In the genomic region with DNA sequence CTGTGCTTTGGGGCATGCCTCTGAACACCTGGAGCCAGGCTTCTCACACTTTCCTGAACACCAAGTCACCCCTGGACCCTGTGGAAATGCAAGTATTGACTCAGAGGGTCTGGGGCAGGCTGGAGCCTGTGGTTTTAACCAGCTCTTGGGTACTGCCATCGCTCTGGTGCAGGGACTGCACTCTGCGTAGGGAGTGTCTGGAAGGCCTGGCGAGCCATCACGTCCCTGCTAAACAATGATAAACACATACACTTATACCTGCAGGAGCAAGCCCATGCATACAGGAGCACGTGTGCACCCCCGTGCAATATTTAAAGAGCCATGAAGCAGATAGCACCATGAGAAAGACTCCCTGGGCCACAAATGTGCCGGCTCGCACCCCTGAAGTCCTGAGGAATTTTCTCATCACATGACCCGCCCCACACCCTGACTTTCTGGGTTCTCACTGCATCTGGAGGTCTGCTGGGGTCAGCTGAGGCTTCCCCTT, we compare ENCODE assay signal across 26 cellular contexts.
DNase-seq lines count a peak whose midpoint lies in the region; ATAC-seq and TF ChIP-seq lines count a peak whose summit lies in the region.
"Had no signal": no experiment of that assay in that cellular context is flagged by ENCODE, and none has a peak within 500 bp of the region (broad histone marks: within the 10 kb centered on the region; RNA-seq: fewer than 3 reads in every experiment).

No MANE protein-coding gene starts in this region.

- H3K4me1 Mint-ChIP-seq in activated CD4-positive, alpha-beta T cell treated with anti-CD3 and anti-CD28 coated beads, Interleukin-2, amount 10 ng/mL, durations not matched to agents 7 days and 5 days: no peaks in the 10 kb centered on the region

- H3K4me3 ChIP-seq in gastroesophageal sphincter: no peak overlapping the region
- no peak overlapping the region for H3K4me3 ChIP-seq in spleen
- H3K4me3 ChIP-seq in mucosa of descending colon: no peak overlapping the region
- H3K4me3 ChIP-seq: adrenal gland, upper lobe of left lung had no signal

- POLR2A ChIA-PET in activated CD4-positive, alpha-beta T cell treated with anti-CD3 and anti-CD28 coated beads, Interleukin-2, amount 10 ng/mL, durations not matched to agents 7 days and 5 days (lab: Charles Lee): no interaction called here

- WGBS in gastroesophageal sphincter (ENCODE audit: low coverage in 1 of 2), 2 donors: 40 to 59% methylated on average over 1 to 4 of the region's 9 CpGs
- 81 to 92% (median 91%) methylated on average over 9 of the region's 9 CpGs for WGBS in spleen, 5 donors

- no peaks in the 10 kb centered on the region for H3K27me3 ChIP-seq in gastroesophageal sphincter
- no peaks in the 10 kb centered on the region for H3K27me3 ChIP-seq in spleen (replicated peaks in 1 of 7)
- H3K27me3 ChIP-seq: adrenal gland, upper lobe of left lung had no signal

- no peak for ATAC-seq in gastroesophageal sphincter
- no peak for ATAC-seq in mucosa of descending colon
- ATAC-seq: CD8-positive, alpha-beta T cell; effector memory CD8-positive, alpha-beta T cell had no signal

- TF ChIP-seq CTCF in gastroesophageal sphincter (IDR thresholded peaks at IDR 0.05) (no peak), spleen (IDR thresholded peaks at IDR 0.05 in 8 of 11, conservative IDR thresholded peaks at IDR 0.05 in 3 of 11) (no peak), mucosa of descending colon (IDR thresholded peaks at IDR 0.05) (no peak)

- H3K27me3 Mint-ChIP-seq in activated CD4-positive, alpha-beta T cell treated with anti-CD3 and anti-CD28 coated beads, Interleukin-2, amount 10 ng/mL, durations not matched to agents 7 days and 5 days: no peaks in the 10 kb centered on the region
- H3K27me3 Mint-ChIP-seq: activated CD4-positive, alpha-beta memory T cell treated with anti-CD3 and anti-CD28 coated beads for 36 hours; effector memory CD8-positive, alpha-beta T cell had no signal

- no peak for DNase-seq in activated CD4-positive, alpha-beta T cell treated with anti-CD3 and anti-CD28 coated beads, Interleukin-2, amount 10 ng/mL, durations not matched to agents 7 days and 5 days
- DNase-seq in activated CD4-positive, alpha-beta T cell treated with anti-CD3 and anti-CD28 coated beads for 4 hours: no peak
- DNase-seq in mesenteric fat pad (ENCODE audit: low spot score) (peak; percentile 45), spleen (peak; percentile 27), kidney glomerular epithelial cell (lab: John Stamatoyannopoulos, UW) (no peak), activated gamma-delta T cell (lab: John Stamatoyannopoulos, UW) (no peak), mucosa of descending colon (no peak)
- DNase-seq: activated CD4-positive, CD25-positive, alpha-beta regulatory T cell; activated gamma-delta T cell treated with Interleukin-2 at 50 U/mL for 16 hours; DMS53; effector memory CD8-positive, alpha-beta T cell; GDM1; HFFc6; IMR-90; NCI-H1105; NCI-H2029; NCI-H2227 treated with DMSO at 0.1 percent for 48 hours; stimulated activated CD4-positive, alpha-beta T cell treated with anti-CD3 and anti-CD28 coated beads, Interleukin-15, amount 100 ng/mL, for 24 hours; T-helper 9 cell had no signal

- TF ChIP-seq EP300 in gastroesophageal sphincter (IDR thresholded peaks at IDR 0.05): no peak

- H3K9me3 Mint-ChIP-seq in activated CD4-positive, alpha-beta T cell treated with anti-CD3 and anti-CD28 coated beads, Interleukin-2, amount 10 ng/mL, durations not matched to agents 7 days and 5 days: no peaks in the 10 kb centered on the region
- H3K9me3 Mint-ChIP-seq: activated CD4-positive, alpha-beta memory T cell treated with anti-CD3 and anti-CD28 coated beads for 36 hours; CD8-positive, alpha-beta T cell; effector memory CD8-positive, alpha-beta T cell had no signal

- peak overlapping the region; percentile 25 for H3K27ac Mint-ChIP-seq in activated CD4-positive, alpha-beta T cell treated with anti-CD3 and anti-CD28 coated beads, Interleukin-2, amount 10 ng/mL, durations not matched to agents 7 days and 5 days
- H3K27ac Mint-ChIP-seq: activated CD4-positive, alpha-beta memory T cell treated with anti-CD3 and anti-CD28 coated beads for 36 hours; CD8-positive, alpha-beta T cell; effector memory CD8-positive, alpha-beta T cell; HFFc6 had no signal

- H3K36me3 ChIP-seq in gastroesophageal sphincter (no peaks in the 10 kb centered on the region), spleen (no peaks in the 10 kb centered on the region), mucosa of descending colon (ENCODE audit: low read depth) (no peaks in the 10 kb centered on the region)
- H3K36me3 ChIP-seq: adrenal gland, upper lobe of left lung had no signal

- intact Hi-C loops in spleen (cut with DNase I; ENCODE audit: low total_unique reads): no loop called here
- intact Hi-C loops in mucosa of descending colon (cut with DNase I, micrococcal nuclease): no loop called here

- H3K36me3 Mint-ChIP-seq in activated CD4-positive, alpha-beta T cell treated with anti-CD3 and anti-CD28 coated beads, Interleukin-2, amount 10 ng/mL, durations not matched to agents 7 days and 5 days (ENCODE audit: low read depth): no peaks in the 10 kb centered on the region
- H3K36me3 Mint-ChIP-seq: activated CD4-positive, alpha-beta memory T cell treated with anti-CD3 and anti-CD28 coated beads for 36 hours; brain; CD8-positive, alpha-beta T cell had no signal

- CTCF ChIA-PET in activated CD4-positive, alpha-beta T cell treated with anti-CD3 and anti-CD28 coated beads, Interleukin-2, amount 10 ng/mL, durations not matched to agents 7 days and 5 days (lab: Charles Lee): no interaction called here

- H3K9me3 ChIP-seq in gastroesophageal sphincter: no peaks in the 10 kb centered on the region
- no peaks in the 10 kb centered on the region for H3K9me3 ChIP-seq in spleen
- no peaks in the 10 kb centered on the region for H3K9me3 ChIP-seq in mucosa of descending colon
- H3K9me3 ChIP-seq: adrenal gland, upper lobe of left lung had no signal

- peak overlapping the region in 3 of 4 donors; percentile 39 to 73 (median 66) for H3K27ac ChIP-seq in gastroesophageal sphincter
- no peak overlapping the region for H3K27ac ChIP-seq in spleen
- H3K27ac ChIP-seq: 22Rv1 had no signal

- no peak for TF ChIP-seq POLR2A in gastroesophageal sphincter (IDR thresholded peaks at IDR 0.05)
- TF ChIP-seq POLR2A in spleen (IDR thresholded peaks at IDR 0.05): no peak

- H3K4me1 ChIP-seq in gastroesophageal sphincter (peaks cover 0 to 61% (median 22%) of the 10 kb centered on the region in 3 donors), spleen (peaks cover 0 to 5% (median 0%) of the 10 kb centered on the region in 6 donors), mucosa of descending colon (ENCODE audit: low read depth) (no peaks in the 10 kb centered on the region)

- H3K4me3 Mint-ChIP-seq in activated CD4-positive, alpha-beta T cell treated with anti-CD3 and anti-CD28 coated beads, Interleukin-2, amount 10 ng/mL, durations not matched to agents 7 days and 5 days: no peak overlapping the region
- H3K4me3 Mint-ChIP-seq: activated CD4-positive, alpha-beta memory T cell treated with anti-CD3 and anti-CD28 coated beads for 36 hours; brain; CD8-positive, alpha-beta T cell; effector memory CD8-positive, alpha-beta T cell; HFFc6 had no signal

Comparison
In these comparisons a context has a peak if more than half of its experiments do, and no peak if none do; other contexts are left out.
1. DNase-seq: peak in mesenteric fat pad (single experiment) and spleen (single experiment); none in activated CD4-positive, alpha-beta T cell treated with anti-CD3 and anti-CD28 coated beads, Interleukin-2, amount 10 ng/mL, durations not matched to agents 7 days and 5 days (single experiment), activated CD4-positive, alpha-beta T cell treated with anti-CD3 and anti-CD28 coated beads for 4 hours (0 of 2), kidney glomerular epithelial cell (single experiment), activated gamma-delta T cell (single experiment) and mucosa of descending colon (0 of 3).
2. H3K27ac ChIP-seq: peak in gastroesophageal sphincter (3 of 4); none in spleen (0 of 8).